ENCODE assay signal across 23 cellular contexts in genomic region chr1:108120163-108120562, GRCh38.
"Had no signal": no experiment of that assay in that cellular context is flagged by ENCODE, and none has a peak within 500 bp of the region (broad histone marks: within the 10 kb centered on the region; RNA-seq: fewer than 3 reads in every experiment).

No MANE protein-coding gene starts in this region.

- H3K9me3 Mint-ChIP-seq: activated CD4-positive, alpha-beta T cell treated with anti-CD3 and anti-CD28 coated beads, Interleukin-2, amount 10 ng/mL, durations not matched to agents 24 days and 14 days; activated naive CD4-positive, alpha-beta T cell treated with anti-CD3 and anti-CD28 coated beads, Interleukin-2, amount 50 U/mL, for 72 hours; activated T-cell treated with anti-CD3 and anti-CD28 coated beads, Interleukin-2, amount 50 U/mL, for 24 hours had no signal

- FAIRE-seq: astrocyte, small intestine had no signal

- H3K9me3 ChIP-seq: adrenal gland, breast epithelium, gastroesophageal sphincter, heart right ventricle, left lung, ovary, right lobe of liver, stomach, vagina had no signal

- H3K36me3 ChIP-seq: adrenal gland, breast epithelium, gastroesophageal sphincter, heart right ventricle, left lung, ovary, right lobe of liver, stomach, vagina had no signal

- H3K4me1 ChIP-seq: breast epithelium, gastroesophageal sphincter, right lobe of liver had no signal

- H3K27ac Mint-ChIP-seq: activated CD4-positive, alpha-beta T cell treated with anti-CD3 and anti-CD28 coated beads, Interleukin-2, amount 10 ng/mL, durations not matched to agents 24 days and 14 days; activated CD8-positive, alpha-beta T cell treated with anti-CD3 and anti-CD28 coated beads, Interleukin-2, amount 10 ng/mL, durations not matched to agents 7 days and 5 days; activated T-cell treated with anti-CD3 and anti-CD28 coated beads, Interleukin-2, amount 50 U/mL, for 24 hours had no signal

- H3K27me3 Mint-ChIP-seq: activated T-cell treated with anti-CD3 and anti-CD28 coated beads, Interleukin-2, amount 50 U/mL, for 24 hours had no signal

- H3K27me3 ChIP-seq: adrenal gland, breast epithelium, heart right ventricle, left lung, ovary, right lobe of liver, vagina had no signal

- ATAC-seq: activated CD8-positive, alpha-beta T cell treated with anti-CD3 and anti-CD28 coated beads, Interleukin-2, amount 10 ng/mL, durations not matched to agents 7 days and 5 days; activated naive CD4-positive, alpha-beta T cell treated with anti-CD3 and anti-CD28 coated beads, Interleukin-2, amount 50 U/mL, for 72 hours; esophagus mucosa; gastroesophageal sphincter; heart right ventricle; left lung; right lobe of liver had no signal

- H3K4me3 Mint-ChIP-seq: activated CD4-positive, alpha-beta T cell treated with anti-CD3 and anti-CD28 coated beads, Interleukin-2, amount 10 ng/mL, durations not matched to agents 24 days and 14 days; activated CD8-positive, alpha-beta T cell treated with anti-CD3 and anti-CD28 coated beads, Interleukin-2, amount 10 ng/mL, durations not matched to agents 7 days and 5 days; activated T-cell treated with anti-CD3 and anti-CD28 coated beads, Interleukin-2, amount 50 U/mL, for 24 hours had no signal

- DNase-seq: activated CD4-positive, alpha-beta T cell treated with anti-CD3 and anti-CD28 coated beads, Interleukin-2, amount 10 ng/mL, durations not matched to agents 24 days and 14 days; activated CD8-positive, alpha-beta T cell treated with anti-CD3 and anti-CD28 coated beads, Interleukin-2, amount 10 ng/mL, durations not matched to agents 7 days and 5 days; activated T-cell treated with anti-CD3 and anti-CD28 coated beads, Interleukin-2, amount 50 U/mL, for 24 hours; adrenal gland; cerebellar nuclear complex; cortex of kidney; effector CD4-positive, alpha-beta T cell; heart right ventricle; left lung; ovary; right lobe of liver; small intestine; stimulated activated CD4-positive, alpha-beta T cell treated with anti-CD3 and anti-CD28 coated beads, Interleukin-15, amount 100 ng/mL, for 24 hours; stimulated activated CD4-positive, alpha-beta T cell treated with anti-CD3 and anti-CD28 coated beads, Interleukin-2, amount 100 ng/mL, for 48 hours; stomach; T1000; trophoblast cell had no signal

- H3K4me3 ChIP-seq: adrenal gland, breast epithelium, gastroesophageal sphincter, left lung, ovary, right lobe of liver, stomach, vagina had no signal

- H3K36me3 Mint-ChIP-seq: activated naive CD4-positive, alpha-beta T cell treated with anti-CD3 and anti-CD28 coated beads, Interleukin-2, amount 50 U/mL, for 72 hours had no signal
